ENCODE assay signal across 10 cellular contexts in genomic region chr2:17644997-17645715, GRCh38.
DNase-seq lines count a peak whose midpoint lies in the region; ATAC-seq and TF ChIP-seq lines count a peak whose summit lies in the region.
"Had no signal": no experiment of that assay in that cellular context is flagged by ENCODE, and none has a peak within 500 bp of the region (broad histone marks: within the 10 kb centered on the region; RNA-seq: fewer than 3 reads in every experiment).

No MANE protein-coding gene starts in this region.

- H3K27me3 Mint-ChIP-seq in osteocyte (ENCODE audit: unreplicated experiment) = no peaks in the 10 kb centered on the region
- H3K27me3 Mint-ChIP-seq: stimulated activated naive B cell treated with anti-CD40 and anti-IgM and Interleukin-4, amounts not matched to agents 10 μg/mL and 1 μg/mL and 100 μg/mL, for 72 hours had no signal

- no peaks in the 10 kb centered on the region for H4K20me1 ChIP-seq in fibroblast of lung (ENCODE audit: control insufficient read depth, extremely low read depth, insufficient read depth, low read length)

- DNase-seq in GM03348 (ENCODE audit: low spot score) = peak; percentile 50
- peak; percentile 26 to 49 for DNase-seq in fibroblast of lung (ENCODE audit: low read depth in 2 of 2)
- DNase-seq in osteocyte (ENCODE audit: extremely low spot score, unreplicated experiment) = peak; percentile 42
- DNase-seq in retina = no peak
- no peak for DNase-seq in NOMO-1 treated with dmso at 0.1 percent for 144 hours (lab: John Stamatoyannopoulos, UW; ENCODE audit: unreplicated experiment)
- no peak for DNase-seq in DMS153 treated with DMSO at 0.1 percent for 48 hours (lab: John Stamatoyannopoulos, UW; ENCODE audit: unreplicated experiment)

- no peak overlapping the region for H3K4me3 ChIP-seq in fibroblast of lung (replicated peaks in 1 of 4; ENCODE audit: control extremely low read depth in 1 of 4, insufficient read depth in 1 of 4, low read depth in 3 of 4, low read length in 4 of 4)

- H2AFZ ChIP-seq in fibroblast of lung (ENCODE audit: low read length) = no peak overlapping the region

- no peaks in the 10 kb centered on the region for H3K27me3 ChIP-seq in fibroblast of lung (ENCODE audit: control insufficient read depth, insufficient read depth, low read length)

- peaks cover 25% of the 10 kb centered on the region for H3K4me1 Mint-ChIP-seq in osteocyte (ENCODE audit: unreplicated experiment)

- H3K36me3 ChIP-seq in fibroblast of lung (ENCODE audit: control insufficient read depth, insufficient read depth, low read length) = no peaks in the 10 kb centered on the region

- H3K27ac ChIP-seq in fibroblast of lung (ENCODE audit: insufficient read depth, low read length) = peak overlapping the region; percentile 6

- H3K27ac Mint-ChIP-seq in osteocyte (ENCODE audit: unreplicated experiment) = no peak overlapping the region
- H3K27ac Mint-ChIP-seq: stimulated activated naive B cell treated with anti-CD40 and anti-IgM and Interleukin-4, amounts not matched to agents 10 μg/mL and 1 μg/mL and 100 μg/mL, for 72 hours had no signal

- no peaks in the 10 kb centered on the region for H3K9me3 Mint-ChIP-seq in osteocyte (ENCODE audit: unreplicated experiment)
- H3K9me3 Mint-ChIP-seq: CD14-positive monocyte; stimulated activated naive B cell treated with anti-CD40 and anti-IgM and Interleukin-4, amounts not matched to agents 10 μg/mL and 1 μg/mL and 100 μg/mL, for 72 hours had no signal

- TF ChIP-seq CTCF in fibroblast of lung (conservative IDR thresholded peaks at IDR 0.05 in 1 of 2, IDR thresholded peaks at IDR 0.05 in 1 of 2; ENCODE audit: low read depth in 1 of 2, low read length in 2 of 2) (no peak), osteocyte (IDR thresholded peaks at IDR 0.05) (no peak)

- H3K9me3 ChIP-seq in fibroblast of lung (ENCODE audit: control insufficient read depth, insufficient read depth, low read depth, low read length) = no peaks in the 10 kb centered on the region

- no peak overlapping the region for H3K9ac ChIP-seq in fibroblast of lung (ENCODE audit: insufficient read depth, low read length)

- H3K4me1 ChIP-seq in fibroblast of lung (ENCODE audit: control insufficient read depth, extremely low read depth, insufficient read depth, low read length) = peaks cover 22% of the 10 kb centered on the region

- H3K4me3 Mint-ChIP-seq in osteocyte (ENCODE audit: unreplicated experiment) = no peak overlapping the region
- H3K4me3 Mint-ChIP-seq: CD14-positive monocyte; stimulated activated naive B cell treated with anti-CD40 and anti-IgM and Interleukin-4, amounts not matched to agents 10 μg/mL and 1 μg/mL and 100 μg/mL, for 72 hours had no signal

- H3K4me2 ChIP-seq in fibroblast of lung (ENCODE audit: extremely low read depth, insufficient read depth, low read length) = no peak overlapping the region

- no peaks in the 10 kb centered on the region for H3K79me2 ChIP-seq in fibroblast of lung (ENCODE audit: control insufficient read depth, insufficient read depth, low read length)

- ATAC-seq in SK-N-SH treated with all-trans-retinoic acid at 6 μM for 48 hours (peak; percentile 3; the same call in 2 of the 3 replicates), GM18520 (IDR thresholded peaks at IDR 0.05; ENCODE audit: unreplicated experiment) (no peak)

- H3K36me3 Mint-ChIP-seq in osteocyte (ENCODE audit: unreplicated experiment) = no peaks in the 10 kb centered on the region
- H3K36me3 Mint-ChIP-seq: CD14-positive monocyte had no signal

TF ChIP-seq in SK-N-SH treated with all-trans-retinoic acid at 6 μM for 48 hours, 23 proteins besides CTCF, POLR2A, EP300 and RAD21:
- TF ChIP-seq SNAI2 (CRISPR knock-in tag; IDR thresholded peaks at IDR 0.05) = no peak
- no peak for TF ChIP-seq ZNF8 (CRISPR knock-in tag; IDR thresholded peaks at IDR 0.05)
- TF ChIP-seq, protein P1, sequence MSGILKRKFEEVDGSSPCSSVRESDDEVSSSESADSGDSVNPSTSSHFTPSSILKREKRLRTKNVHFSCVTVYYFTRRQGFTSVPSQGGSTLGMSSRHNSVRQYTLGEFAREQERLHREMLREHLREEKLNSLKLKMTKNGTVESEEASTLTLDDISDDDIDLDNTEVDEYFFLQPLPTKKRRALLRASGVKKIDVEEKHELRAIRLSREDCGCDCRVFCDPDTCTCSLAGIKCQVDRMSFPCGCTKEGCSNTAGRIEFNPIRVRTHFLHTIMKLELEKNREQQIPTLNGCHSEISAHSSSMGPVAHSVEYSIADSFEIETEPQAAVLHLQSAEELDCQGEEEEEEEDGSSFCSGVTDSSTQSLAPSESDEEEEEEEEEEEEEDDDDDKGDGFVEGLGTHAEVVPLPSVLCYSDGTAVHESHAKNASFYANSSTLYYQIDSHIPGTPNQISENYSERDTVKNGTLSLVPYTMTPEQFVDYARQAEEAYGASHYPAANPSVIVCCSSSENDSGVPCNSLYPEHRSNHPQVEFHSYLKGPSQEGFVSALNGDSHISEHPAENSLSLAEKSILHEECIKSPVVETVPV (CRISPR knock-in tag; IDR thresholded peaks at IDR 0.05) = no peak
- no peak for TF ChIP-seq ZFP30 (CRISPR knock-in tag; IDR thresholded peaks at IDR 0.05)
- TF ChIP-seq TOX (CRISPR knock-in tag; IDR thresholded peaks at IDR 0.05; ENCODE audit: borderline replicate concordance) = no peak
- TF ChIP-seq ZNF70 (CRISPR knock-in tag; IDR thresholded peaks at IDR 0.05) = no peak
- no peak for TF ChIP-seq ISL1 (CRISPR knock-in tag; IDR thresholded peaks at IDR 0.05)
- no peak for TF ChIP-seq BACH2 (CRISPR knock-in tag; IDR thresholded peaks at IDR 0.05; ENCODE audit: borderline replicate concordance)
- no peak for TF ChIP-seq ZFP3 (CRISPR knock-in tag; IDR thresholded peaks at IDR 0.05)

Comparison
In these comparisons a context has a peak if more than half of its experiments do, and no peak if none do; other contexts are left out.
1. DNase-seq: peak in GM03348 (single experiment), fibroblast of lung (2 of 2) and osteocyte (single experiment); none in retina (single experiment), NOMO-1 treated with dmso at 0.1 percent for 144 hours (single experiment) and DMS153 treated with DMSO at 0.1 percent for 48 hours (single experiment).